Comparison of ENCODE assay signal across 22 cellular contexts in genomic region chr5:84715686-84716085, GRCh38.
"Had no signal": no experiment of that assay in that cellular context is flagged by ENCODE, and none has a peak within 500 bp of the region (broad histone marks: within the 10 kb centered on the region; RNA-seq: fewer than 3 reads in every experiment).

No MANE protein-coding gene starts in this region.

- H3K4me1 Mint-ChIP-seq: natural killer cell; neural progenitor cell; stimulated activated naive B cell treated with anti-CD40 and anti-IgM and Interleukin-4, amounts not matched to agents 10 μg/mL and 1 μg/mL and 100 μg/mL, for 72 hours had no signal

- H2AFZ ChIP-seq: neural progenitor cell had no signal

- H3K27me3 ChIP-seq: colonic mucosa, gastrocnemius medialis, heart right ventricle, neural progenitor cell, ovary, right atrium auricular region, sigmoid colon, stomach, transverse colon had no signal

- H3K36me3 Mint-ChIP-seq: neural progenitor cell; stimulated activated naive B cell treated with anti-CD40 and anti-IgM and Interleukin-4, amounts not matched to agents 10 μg/mL and 1 μg/mL and 100 μg/mL, for 72 hours had no signal

- H3K9me3 ChIP-seq: colonic mucosa, gastrocnemius medialis, mucosa of descending colon, ovary, sigmoid colon, thoracic aorta, transverse colon had no signal

- H3K4me3 Mint-ChIP-seq: natural killer cell; neural progenitor cell; stimulated activated naive B cell treated with anti-CD40 and anti-IgM and Interleukin-4, amounts not matched to agents 10 μg/mL and 1 μg/mL and 100 μg/mL, for 72 hours had no signal

- H3K27ac Mint-ChIP-seq: natural killer cell; neural progenitor cell; stimulated activated naive B cell treated with anti-CD40 and anti-IgM and Interleukin-4, amounts not matched to agents 10 μg/mL and 1 μg/mL and 100 μg/mL, for 72 hours had no signal

- H3K4me3 ChIP-seq: colonic mucosa, gastrocnemius medialis, heart right ventricle, mucosa of descending colon, neural progenitor cell, ovary, right atrium auricular region, sigmoid colon, skin epidermis, stomach, thoracic aorta, transverse colon had no signal

- H3K36me3 ChIP-seq: colonic mucosa, gastrocnemius medialis, heart right ventricle, neural progenitor cell, ovary, right atrium auricular region, sigmoid colon, stomach, thoracic aorta, transverse colon had no signal

- H3K4me2 ChIP-seq: neural progenitor cell had no signal

- DNase-seq: colonic mucosa; dermis blood vessel endothelial cell; gastrocnemius medialis; heart right ventricle; hypothalamus; mucosa of descending colon; natural killer cell; nucleus accumbens; ovary; sigmoid colon; stimulated activated CD4-positive, alpha-beta T cell treated with anti-CD3 and anti-CD28 coated beads, Interleukin-2, amount 100 ng/mL, for 24 hours; stimulated activated CD4-positive, alpha-beta T cell treated with anti-CD3 and anti-CD28 coated beads, Interleukin-4, amount 100 ng/mL, for 4 hours; stimulated activated naive B cell treated with anti-CD40 and anti-IgM and Interleukin-4, amounts not matched to agents 10 μg/mL and 1 μg/mL and 100 μg/mL, for 72 hours; stomach; substantia nigra; transverse colon had no signal

- FAIRE-seq: islet of Langerhans had no signal

- H3K27ac ChIP-seq: colonic mucosa, gastrocnemius medialis, heart right ventricle, neural progenitor cell, ovary, right atrium auricular region, sigmoid colon, skin epidermis, stomach, thoracic aorta, transverse colon had no signal

- H3K27me3 Mint-ChIP-seq: stimulated activated naive B cell treated with anti-CD40 and anti-IgM and Interleukin-4, amounts not matched to agents 10 μg/mL and 1 μg/mL and 100 μg/mL, for 72 hours had no signal

- ATAC-seq: gastrocnemius medialis; heart right ventricle; left lobe of liver; mucosa of descending colon; natural killer cell; stimulated activated naive B cell treated with anti-CD40 and anti-IgM and Interleukin-4, amounts not matched to agents 10 μg/mL and 1 μg/mL and 100 μg/mL, for 72 hours had no signal

- H3K4me1 ChIP-seq: colonic mucosa, gastrocnemius medialis, heart right ventricle, neural progenitor cell, right atrium auricular region, sigmoid colon, stomach, transverse colon had no signal
